1 cellular context compared by ENCODE assay signal in genomic region chr7:4712371-4713182, GRCh38.
TF ChIP-seq lines count a peak whose summit lies in the region.

No MANE protein-coding gene starts in this region.

TF ChIP-seq in HepG2, 621 proteins besides CTCF, POLR2A, EP300 and RAD21 (continued from another document and continues in another):
- TF ChIP-seq MNT (IDR thresholded peaks at IDR 0.05) (peak; percentile 27; the same call in 1 of the 2 replicates), GMEB2 (CRISPR knock-in tag; IDR thresholded peaks at IDR 0.05; ENCODE audit: low read depth) (no peak), REPIN1 (CRISPR knock-in tag; IDR thresholded peaks at IDR 0.05; ENCODE audit: borderline replicate concordance, low read depth) (no peak), HNRNPUL1 (IDR thresholded peaks at IDR 0.05; ENCODE audit: low read depth, low read length) (no peak), NFAT5 (CRISPR knock-in tag; IDR thresholded peaks at IDR 0.05) (no peak), TBX2 (CRISPR knock-in tag; IDR thresholded peaks at IDR 0.05; ENCODE audit: borderline replicate concordance) (peak; percentile 60), ZNF543 (CRISPR knock-in tag; IDR thresholded peaks at IDR 0.05) (no peak), HOMEZ (CRISPR knock-in tag; IDR thresholded peaks at IDR 0.05; ENCODE audit: low read depth) (peak; percentile 49; the same call in 1 of the 2 replicates), KLF12 (CRISPR knock-in tag; IDR thresholded peaks at IDR 0.05; ENCODE audit: borderline replicate concordance) (no peak), RBFOX2 (IDR thresholded peaks at IDR 0.05; ENCODE audit: low read depth, low read length) (no peak), ZNF75D (CRISPR knock-in tag; IDR thresholded peaks at IDR 0.05; ENCODE audit: borderline replicate concordance) (no peak), ZNF30 (CRISPR knock-in tag; IDR thresholded peaks at IDR 0.05) (no peak), RERE (CRISPR knock-in tag; IDR thresholded peaks at IDR 0.05; ENCODE audit: low read depth) (no peak), ARID5B (CRISPR knock-in tag; IDR thresholded peaks at IDR 0.05) (peak; percentile 69), SNRNP70 (IDR thresholded peaks at IDR 0.05; ENCODE audit: low read depth, low read length) (no peak), ARID4A (CRISPR knock-in tag; IDR thresholded peaks at IDR 0.05; ENCODE audit: borderline replicate concordance) (peak; percentile 54; the same call in 1 of the 2 replicates), PBX2 (CRISPR knock-in tag; IDR thresholded peaks at IDR 0.05) (no peak), ZNF652 (CRISPR knock-in tag; IDR thresholded peaks at IDR 0.05; ENCODE audit: borderline replicate concordance, low read depth) (no peak), HMGXB4 (CRISPR knock-in tag; IDR thresholded peaks at IDR 0.05; ENCODE audit: borderline replicate concordance in 1 of 2, low read depth in 1 of 2) (peak in 1 of 2 experiments; percentile 34; a peak in 1 of 4 replicates), ZNF850 (CRISPR knock-in tag; conservative IDR thresholded peaks at IDR 0.05) (no peak), ZNF138 (CRISPR knock-in tag; IDR thresholded peaks at IDR 0.05; ENCODE audit: low read depth) (no peak)
